Comparison of ENCODE assay signal across 17 cellular contexts in the genomic region with DNA sequence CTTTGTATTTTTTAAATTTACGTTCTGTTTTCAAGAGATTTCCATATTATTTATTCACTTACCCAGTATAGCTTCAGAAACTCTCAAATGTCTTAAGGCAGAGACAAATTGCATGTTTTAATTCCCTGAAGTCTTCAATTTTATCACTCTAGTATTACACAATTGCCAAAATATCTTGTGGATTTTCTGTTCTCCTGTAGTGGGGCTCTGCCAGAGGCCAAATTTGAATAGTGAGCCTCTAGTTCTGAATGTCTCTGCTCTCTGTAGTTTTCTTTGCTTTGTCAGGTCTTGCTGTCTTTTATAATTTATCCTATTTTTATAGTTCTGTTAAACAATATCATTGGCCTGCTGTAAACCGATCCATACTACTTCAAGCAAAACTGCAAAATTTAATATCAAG.
"Had no signal": no experiment of that assay in that cellular context is flagged by ENCODE, and none has a peak within 500 bp of the region (broad histone marks: within the 10 kb centered on the region; RNA-seq: fewer than 3 reads in every experiment).

No MANE protein-coding gene starts in this region.

- DNase-seq: activated B cell treated with CpG ODN at 0.5 μM for 24 hours; activated CD4-positive, alpha-beta T cell treated with anti-CD3 and anti-CD28 coated beads for 48 hours; activated CD8-positive, alpha-beta memory T cell treated with anti-CD3 and anti-CD28 coated beads, Interleukin-2, amount 50 U/mL, for 4 hours; activated CD8-positive, alpha-beta T cell treated with anti-CD3 and anti-CD28 coated beads, Interleukin-2, amount 10 ng/mL, durations not matched to agents 7 days and 5 days; activated effector memory CD4-positive, alpha-beta T cell treated with anti-CD3 and anti-CD28 coated beads, Interleukin-2, amount 50 U/mL, for 16 hours; activated T-cell treated with anti-CD3 and anti-CD28 coated beads, Interleukin-2, amount 50 U/mL, for 48 hours; effector CD4-positive, alpha-beta T cell; esophagus squamous epithelium; gastrocnemius medialis; kidney; sigmoid colon; stimulated activated CD4-positive, alpha-beta T cell treated with anti-CD3 and anti-CD28 coated beads, Interleukin-1b, Interleukin-23, amount 100 ng/mL, for 48 hours; stomach; uterus had no signal

- H3K4me3 ChIP-seq: coronary artery, esophagus squamous epithelium, gastrocnemius medialis, lung, prostate gland, sigmoid colon, stomach, uterus had no signal

- H3K27ac ChIP-seq: prostate gland, sigmoid colon, stomach had no signal

- ATAC-seq: activated CD8-positive, alpha-beta T cell treated with anti-CD3 and anti-CD28 coated beads, Interleukin-2, amount 10 ng/mL, durations not matched to agents 7 days and 5 days had no signal
